In genomic region chr14:57769863-57770523, GRCh38 we compare ENCODE assay signal across 22 cellular contexts.
DNase-seq lines count a peak whose midpoint lies in the region; ATAC-seq lines count a peak whose summit lies in the region.
"Had no signal": no experiment of that assay in that cellular context is flagged by ENCODE, and none has a peak within 500 bp of the region (broad histone marks: within the 10 kb centered on the region; RNA-seq: fewer than 3 reads in every experiment).

No MANE protein-coding gene starts in this region.

- H3K27ac Mint-ChIP-seq in stimulated activated memory B cell treated with anti-CD40 and anti-IgM and Interleukin-4, amounts not matched to agents 10 μg/mL and 1 μg/mL and 100 μg/mL, for 72 hours: no peak overlapping the region
- no peak overlapping the region for H3K27ac Mint-ChIP-seq in activated naive CD4-positive, alpha-beta T cell treated with anti-CD3 and anti-CD28 coated beads for 36 hours
- H3K27ac Mint-ChIP-seq: CD4-positive, alpha-beta memory T cell; GM23338; H9 had no signal

- intact Hi-C loops in activated naive CD4-positive, alpha-beta T cell treated with anti-CD3 and anti-CD28 coated beads for 36 hours (cut with micrococcal nuclease): no loop called here

- no peak overlapping the region for H3K4me3 Mint-ChIP-seq in stimulated activated memory B cell treated with anti-CD40 and anti-IgM and Interleukin-4, amounts not matched to agents 10 μg/mL and 1 μg/mL and 100 μg/mL, for 72 hours
- no peak overlapping the region for H3K4me3 Mint-ChIP-seq in activated naive CD4-positive, alpha-beta T cell treated with anti-CD3 and anti-CD28 coated beads for 36 hours
- H3K4me3 Mint-ChIP-seq: CD4-positive, alpha-beta memory T cell; GM23338; H9 had no signal

- ATAC-seq in GM19023 (IDR thresholded peaks at IDR 0.05; ENCODE audit: unreplicated experiment) (peak; percentile 51), GM21786 (IDR thresholded peaks at IDR 0.05; ENCODE audit: unreplicated experiment) (peak; percentile 52), HG03045 (IDR thresholded peaks at IDR 0.05; ENCODE audit: unreplicated experiment) (no peak)
- ATAC-seq in stimulated activated memory B cell treated with anti-CD40 and anti-IgM and Interleukin-4, amounts not matched to agents 10 μg/mL and 1 μg/mL and 100 μg/mL, for 72 hours: peak; percentile 27
- ATAC-seq: A549, GM23338, Panc1 had no signal

- CTCF ChIA-PET in activated naive CD4-positive, alpha-beta T cell treated with anti-CD3 and anti-CD28 coated beads for 36 hours (lab: Charles Lee): no interaction called here

- H3K27me3 Mint-ChIP-seq in stimulated activated memory B cell treated with anti-CD40 and anti-IgM and Interleukin-4, amounts not matched to agents 10 μg/mL and 1 μg/mL and 100 μg/mL, for 72 hours: peaks cover 7% of the 10 kb centered on the region
- peaks cover 4% of the 10 kb centered on the region for H3K27me3 Mint-ChIP-seq in activated naive CD4-positive, alpha-beta T cell treated with anti-CD3 and anti-CD28 coated beads for 36 hours (ENCODE audit: low read depth)

- peak; percentile 34 for DNase-seq in NCI-H1048 (lab: John Stamatoyannopoulos, UW)
- no peak for DNase-seq in middle frontal gyrus (ENCODE audit: extremely low spot score, low spot score)
- no peak for DNase-seq in activated naive CD4-positive, alpha-beta T cell treated with anti-CD3 and anti-CD28 coated beads for 36 hours
- DNase-seq: C1 segment of cervical spinal cord; CD4-positive, alpha-beta memory T cell; DMS 273 treated with DMSO at 0.1 percent for 48 hours; DMS79 treated with DMSO at 0.1 percent for 48 hours; GF-D8; H9; NCI-H1092 treated with DMSO at 0.1 percent for 48 hours; NCI-H1436; NCI-H187 treated with DMSO at 0.1 percent for 48 hours; NCI-H2107; NCI-H524 treated with DMSO at 0.1 percent for 48 hours; SHP77 treated with DMSO at 0.1 percent for 48 hours had no signal

- H3K9me3 Mint-ChIP-seq in stimulated activated memory B cell treated with anti-CD40 and anti-IgM and Interleukin-4, amounts not matched to agents 10 μg/mL and 1 μg/mL and 100 μg/mL, for 72 hours: no peaks in the 10 kb centered on the region
- H3K9me3 Mint-ChIP-seq in activated naive CD4-positive, alpha-beta T cell treated with anti-CD3 and anti-CD28 coated beads for 36 hours: no peaks in the 10 kb centered on the region
- H3K9me3 Mint-ChIP-seq: GM23338 had no signal

- H3K4me1 Mint-ChIP-seq in stimulated activated memory B cell treated with anti-CD40 and anti-IgM and Interleukin-4, amounts not matched to agents 10 μg/mL and 1 μg/mL and 100 μg/mL, for 72 hours: no peaks in the 10 kb centered on the region
- H3K4me1 Mint-ChIP-seq in activated naive CD4-positive, alpha-beta T cell treated with anti-CD3 and anti-CD28 coated beads for 36 hours (ENCODE audit: low read depth): no peaks in the 10 kb centered on the region
- H3K4me1 Mint-ChIP-seq: CD4-positive, alpha-beta memory T cell; GM23338; H9 had no signal

- no peaks in the 10 kb centered on the region for H3K36me3 Mint-ChIP-seq in stimulated activated memory B cell treated with anti-CD40 and anti-IgM and Interleukin-4, amounts not matched to agents 10 μg/mL and 1 μg/mL and 100 μg/mL, for 72 hours
- H3K36me3 Mint-ChIP-seq in activated naive CD4-positive, alpha-beta T cell treated with anti-CD3 and anti-CD28 coated beads for 36 hours (ENCODE audit: low read depth): no peaks in the 10 kb centered on the region
- H3K36me3 Mint-ChIP-seq: CD4-positive, alpha-beta memory T cell had no signal
